Comparison of ENCODE assay signal across 8 cellular contexts in the genomic region with DNA sequence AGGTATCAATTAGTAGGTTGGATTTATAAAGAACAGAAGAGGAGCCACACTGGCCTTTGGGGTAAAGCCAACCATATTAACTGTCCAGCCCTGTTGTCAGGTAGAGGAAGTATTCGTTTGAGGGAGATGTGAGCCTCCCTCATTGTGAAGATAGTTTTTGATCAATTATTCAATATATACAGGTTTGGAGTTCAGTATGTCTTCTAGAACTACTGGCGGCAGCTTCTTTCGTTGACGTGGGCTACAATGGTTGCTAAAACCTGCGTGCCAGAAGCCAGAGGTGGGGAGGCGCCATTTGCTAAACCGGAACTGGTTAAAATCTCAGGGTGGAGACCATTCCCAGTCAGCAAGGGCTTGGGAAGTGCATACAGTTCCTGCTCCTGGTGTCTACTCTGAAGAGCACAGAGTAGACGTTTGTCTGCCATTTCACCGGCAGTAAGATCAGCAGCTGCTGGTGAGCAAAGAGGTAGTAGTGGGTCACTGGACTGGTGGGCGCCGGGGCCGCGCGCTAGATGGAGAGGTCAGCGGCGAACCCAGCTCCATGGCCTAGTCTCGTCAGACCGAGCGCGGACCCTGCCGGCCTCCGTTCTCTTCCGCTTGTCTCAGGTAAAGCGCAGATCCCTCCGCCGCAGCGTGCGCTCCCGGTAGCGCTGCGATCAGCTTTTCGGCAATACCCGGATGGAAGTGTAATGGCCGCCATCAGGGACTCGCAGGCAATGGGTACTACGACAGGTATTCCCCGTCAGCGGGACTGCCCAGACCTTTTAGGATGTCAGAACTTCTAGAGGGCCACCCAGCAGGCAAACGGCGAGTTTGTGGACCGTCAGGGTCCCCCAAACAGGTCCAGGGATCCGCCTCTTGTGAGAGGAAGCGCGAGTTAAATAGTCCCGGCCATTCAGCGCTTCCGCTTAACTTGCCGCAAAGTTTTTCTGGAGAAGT. TPM values are rescaled to one million over a fixed set of nuclear protein-coding genes. Genes with fewer than 3 reads are reported as not detected.
DNase-seq lines count a peak whose midpoint lies in the region; ATAC-seq and TF ChIP-seq lines count a peak whose summit lies in the region.

TSS of gene ZNF518A (plus strand) at position 911 of the 939 bp plus-strand sequence. CDS start 26,026 bp downstream, outside the sequence.

- H3K9ac ChIP-seq in neural progenitor cell: peak within 1 kb of the TSS; percentile 81
- peak within 1 kb of the TSS; percentile 96 to 97 for H3K9ac ChIP-seq in stomach smooth muscle (ENCODE audit: low read length in 2 of 2)

- no peaks in the 10 kb centered on the region for H3K27me3 Mint-ChIP-seq in neural progenitor cell (ENCODE audit: insufficient read depth, low read depth)

- H3K36me3 Mint-ChIP-seq in neural progenitor cell: peaks cover 11% of the 10 kb centered on the region

- no peak for TF ChIP-seq CTCF in foreskin keratinocyte (conservative IDR thresholded peaks at IDR 0.05)
- no peak for TF ChIP-seq CTCF in neural progenitor cell (IDR thresholded peaks at IDR 0.05)

- H3K9me3 Mint-ChIP-seq in neural progenitor cell: no peaks in the 10 kb centered on the region

- peak within 1 kb of the TSS; percentile 98 for H3K4me3 Mint-ChIP-seq in neural progenitor cell

- H3K79me2 ChIP-seq in neural progenitor cell (ENCODE audit: low read depth): peaks cover 40% of the 10 kb centered on the region

- H3K27ac ChIP-seq in foreskin keratinocyte: peak within 1 kb of the TSS; percentile 98
- H3K27ac ChIP-seq in neural progenitor cell: peak within 1 kb of the TSS; percentile 99
- peak within 1 kb of the TSS; percentile 94 for H3K27ac ChIP-seq in stomach smooth muscle (ENCODE audit: low read length)

- H3K9me3 ChIP-seq in neural progenitor cell (ENCODE audit: low read depth): no peaks in the 10 kb centered on the region
- no peaks in the 10 kb centered on the region for H3K9me3 ChIP-seq in stomach smooth muscle (ENCODE audit: control insufficient read depth in 2 of 2, low read length in 2 of 2)

- peak; percentile 80 for ATAC-seq in foreskin keratinocyte

- H2AFZ ChIP-seq in neural progenitor cell (replicated peaks): peak within 1 kb of the TSS; percentile 91

- DNase-seq in G401 (ENCODE audit: low spot score) (peak; percentile 89), H7 (peak; percentile 83), M059J (ENCODE audit: low read depth) (peak; percentile 87), SHP77 treated with DMSO at 0.1 percent for 48 hours (lab: John Stamatoyannopoulos, UW) (peak; percentile 91), activated gamma-delta T cell treated with Interleukin-2 at 50 U/mL for 16 hours (peak; percentile 85), foreskin keratinocyte (peak; percentile 93 to 96), neural progenitor cell (ENCODE audit: low spot score) (peak; percentile 98)

- H3K27ac Mint-ChIP-seq in neural progenitor cell: peak within 1 kb of the TSS; percentile 98

- H3K4me1 Mint-ChIP-seq in neural progenitor cell: peaks cover 32% of the 10 kb centered on the region

- H3K4me1 ChIP-seq in foreskin keratinocyte: peaks cover 18% of the 10 kb centered on the region
- H3K4me1 ChIP-seq in neural progenitor cell: peaks cover 13% of the 10 kb centered on the region
- H3K4me1 ChIP-seq in stomach smooth muscle (ENCODE audit: control insufficient read depth, insufficient read depth, low read length): no peaks in the 10 kb centered on the region

- peaks cover 2% of the 10 kb centered on the region for H3K36me3 ChIP-seq in H7 (replicated peaks; ENCODE audit: control insufficient read depth, insufficient read depth, low read length)
- H3K36me3 ChIP-seq in neural progenitor cell: peaks cover 10% of the 10 kb centered on the region
- H3K36me3 ChIP-seq in stomach smooth muscle (ENCODE audit: control insufficient read depth in 2 of 2, insufficient read depth in 2 of 2, low read length in 2 of 2): peaks cover 3 to 5% of the 10 kb centered on the region in 2 donors

- H4K20me1 ChIP-seq in neural progenitor cell (ENCODE audit: low read depth): no peaks in the 10 kb centered on the region

- H3K4me3 ChIP-seq in H7 (ENCODE audit: insufficient read depth, low read depth, low read length) (peak within 1 kb of the TSS; percentile 86), neural progenitor cell (peak within 1 kb of the TSS; percentile 79), stomach smooth muscle (ENCODE audit: low read length in 2 of 2) (peak within 1 kb of the TSS; percentile 91 to 99)

- in situ Hi-C loops in G401 (cut with HindIII; ENCODE audit: low sequenced_read_pairs): no loop called here

- peaks cover 23% of the 10 kb centered on the region for H3F3A ChIP-seq in neural progenitor cell (ENCODE audit: low read depth)

- H3K4me2 ChIP-seq in neural progenitor cell: peak within 1 kb of the TSS; percentile 90

- H3K27me3 ChIP-seq in H7 (ENCODE audit: control insufficient read depth, insufficient read depth, low read length) (no peaks in the 10 kb centered on the region), foreskin keratinocyte (no peaks in the 10 kb centered on the region), neural progenitor cell (peaks cover 10% of the 10 kb centered on the region), stomach smooth muscle (ENCODE audit: control insufficient read depth in 1 of 2, insufficient read depth in 2 of 2, low read length in 2 of 2) (peaks cover 1 to 8% of the 10 kb centered on the region in 2 donors)

RNA-seq across cellular contexts. Expression of gene ZNF518A, which starts in this region (rescaled TPM):
- 16.6 and 17.1 TPM in 2 replicates for total RNA-seq in G401 (2014; rRNA removed; shearing (Covaris generic))
- total RNA-seq in H7 (2014; rRNA removed; shearing (Covaris generic)): 15.3 and 20.4 TPM in 2 replicates
- 2.8 and 3.3 TPM in 2 replicates for total RNA-seq in M059J (2014; rRNA removed; shearing (Covaris generic))
- total RNA-seq in foreskin keratinocyte (10.3 and 11.1 TPM in 2 replicates), neural progenitor cell (ENCODE audit: low replicate concordance) (50.3 and 79.9 TPM in 2 replicates)
- 1.2 and 1.5 TPM in 2 replicates for polyA plus RNA-seq in foreskin keratinocyte

Comparison
In these comparisons a context has a peak if more than half of its experiments do, and no peak if none do; other contexts are left out.
1. Peak in every context shown above with its lines: DNase-seq, ATAC-seq, H3K4me3 ChIP-seq and H3K27ac ChIP-seq.